Comparison of ENCODE assay signal across 24 cellular contexts in genomic region chrY:16887116-16887515, GRCh38.
DNase-seq lines count a peak whose midpoint lies in the region; ATAC-seq, FAIRE-seq and TF ChIP-seq lines count a peak whose summit lies in the region.
"Had no signal": no experiment of that assay in that cellular context is flagged by ENCODE, and none has a peak within 500 bp of the region (broad histone marks: within the 10 kb centered on the region; RNA-seq: fewer than 3 reads in every experiment).

No MANE protein-coding gene starts in this region.

- no peaks in the 10 kb centered on the region for H3K27me3 ChIP-seq in endothelial cell of umbilical vein (ENCODE audit: control insufficient read depth in 2 of 2, insufficient read depth in 2 of 2, low read length in 2 of 2)
- no peaks in the 10 kb centered on the region for H3K27me3 ChIP-seq in foreskin keratinocyte
- H3K27me3 ChIP-seq: BE2C; BLaER1 treated with 17β-estradiol and CSF1 and Interleukin-3, amounts not matched to agents 10 nM and 100 nM had no signal

- FAIRE-seq in endothelial cell of umbilical vein (lab: Jason Lieb, UNC), result no peak
- FAIRE-seq: A204.1, D721Med, GM12891, GM18507, H1 had no signal

- H3K4me3 ChIP-seq in endothelial cell of umbilical vein (replicated peaks in 1 of 3; ENCODE audit: insufficient read depth in 1 of 3, low read depth in 1 of 3, low read length in 3 of 3) (no peak overlapping the region), mucosa of descending colon (no peak overlapping the region)
- H3K4me3 ChIP-seq: BLaER1 treated with 17β-estradiol and CSF1 and Interleukin-3, amounts not matched to agents 10 nM and 100 nM; GM23248 had no signal

- TF ChIP-seq CTCF in endothelial cell of umbilical vein (IDR thresholded peaks at IDR 0.05; ENCODE audit: extremely low read depth in 1 of 2, insufficient read depth in 1 of 2, low read depth in 1 of 2, low read length in 2 of 2) (no peak), foreskin keratinocyte (conservative IDR thresholded peaks at IDR 0.05) (no peak), mucosa of descending colon (IDR thresholded peaks at IDR 0.05) (no peak)

- no peak overlapping the region for H3K9ac ChIP-seq in endothelial cell of umbilical vein (replicated peaks; ENCODE audit: extremely low read depth, insufficient read depth, low read length)
- H3K9ac ChIP-seq: BLaER1 treated with 17β-estradiol and CSF1 and Interleukin-3, amounts not matched to agents 10 nM and 100 nM; GM23248 had no signal

- no peak for TF ChIP-seq POLR2A in endothelial cell of umbilical vein (IDR thresholded peaks at IDR 0.05; ENCODE audit: low read depth, low read length)

- no peaks in the 10 kb centered on the region for H3K36me3 ChIP-seq in endothelial cell of umbilical vein (ENCODE audit: control insufficient read depth in 2 of 2, extremely low read depth in 1 of 2, insufficient read depth in 2 of 2, low read length in 2 of 2)
- H3K36me3 ChIP-seq in mucosa of descending colon (ENCODE audit: low read depth), result no peaks in the 10 kb centered on the region
- H3K36me3 ChIP-seq: BE2C; BLaER1 treated with 17β-estradiol and CSF1 and Interleukin-3, amounts not matched to agents 10 nM and 100 nM had no signal

- H4K20me1 ChIP-seq in endothelial cell of umbilical vein (replicated peaks; ENCODE audit: control insufficient read depth, extremely low read depth, insufficient read depth, low read length), result no peaks in the 10 kb centered on the region
- H4K20me1 ChIP-seq: BLaER1 treated with 17β-estradiol and CSF1 and Interleukin-3, amounts not matched to agents 10 nM and 100 nM had no signal

- intact Hi-C loops in endothelial cell of umbilical vein (cut with micrococcal nuclease) (no loop called here), mucosa of descending colon (cut with DNase I, micrococcal nuclease) (no loop called here)

- H3K4me1 ChIP-seq in endothelial cell of umbilical vein (ENCODE audit: control insufficient read depth, extremely low read depth, insufficient read depth, low read length) (no peaks in the 10 kb centered on the region), foreskin keratinocyte (no peaks in the 10 kb centered on the region), mucosa of descending colon (ENCODE audit: low read depth) (no peaks in the 10 kb centered on the region)
- H3K4me1 ChIP-seq: BE2C; BLaER1 treated with 17β-estradiol and CSF1 and Interleukin-3, amounts not matched to agents 10 nM and 100 nM had no signal

- POLR2A ChIA-PET in endothelial cell of umbilical vein (lab: Charles Lee), result no interaction called here

- in situ Hi-C loops in G401 (cut with HindIII; ENCODE audit: low sequenced_read_pairs), result no loop called here

- no peak overlapping the region for H2AFZ ChIP-seq in endothelial cell of umbilical vein (ENCODE audit: low read depth, low read length)
- H2AFZ ChIP-seq: GM23248 had no signal

- H3K9me1 ChIP-seq in endothelial cell of umbilical vein (replicated peaks; ENCODE audit: control insufficient read depth, extremely low read depth, insufficient read depth, low read length), result no peaks in the 10 kb centered on the region

- CTCF ChIA-PET in endothelial cell of umbilical vein (lab: Charles Lee), result no interaction called here

- H3K79me2 ChIP-seq in endothelial cell of umbilical vein (ENCODE audit: control insufficient read depth, insufficient read depth, low read length), result no peaks in the 10 kb centered on the region

- H3K9me3 ChIP-seq in endothelial cell of umbilical vein (replicated peaks; ENCODE audit: control insufficient read depth, insufficient read depth, low read length) (no peaks in the 10 kb centered on the region), mucosa of descending colon (no peaks in the 10 kb centered on the region)
- H3K9me3 ChIP-seq: BE2C; BLaER1 treated with 17β-estradiol and CSF1 and Interleukin-3, amounts not matched to agents 10 nM and 100 nM had no signal

- dilution Hi-C loops in endothelial cell of umbilical vein (cut with MboI; ENCODE audit: extremely low pct_ligation_motif_present, low sequenced_read_pairs), result no loop called here

- no peak overlapping the region for H3K4me2 ChIP-seq in endothelial cell of umbilical vein (ENCODE audit: insufficient read depth, low read length)
- H3K4me2 ChIP-seq: BLaER1 treated with 17β-estradiol and CSF1 and Interleukin-3, amounts not matched to agents 10 nM and 100 nM had no signal

- BruUV-seq in endothelial cell of umbilical vein (replicated peaks; lab: Mats Ljungman, UMichigan), result no TSS peak

- H3K27ac ChIP-seq in endothelial cell of umbilical vein (ENCODE audit: insufficient read depth, low read depth, low read length), result no peak overlapping the region
- no peak overlapping the region for H3K27ac ChIP-seq in foreskin keratinocyte
- H3K27ac ChIP-seq: 22Rv1; BLaER1 treated with 17β-estradiol and CSF1 and Interleukin-3, amounts not matched to agents 10 nM and 100 nM; GM23248 had no signal

- ATAC-seq in foreskin keratinocyte (no peak), GM21619 (IDR thresholded peaks at IDR 0.05; ENCODE audit: unreplicated experiment) (no peak), mucosa of descending colon (no peak)

- DNase-seq in HUDEP-2 (lab: John Stamatoyannopoulos, UW; ENCODE audit: unreplicated experiment in 76 of 76) (peak in 62 of 76 experiments; percentile 0 to 76 (median 19)), endothelial cell of umbilical vein (ENCODE audit: low read depth, low spot score) (peak; percentile 10), foreskin keratinocyte (peak; percentile 24 to 35), G401 (ENCODE audit: low spot score) (no peak), mucosa of descending colon (no peak)
- DNase-seq: AML-193; BE2C; CD4-positive, alpha-beta T cell; CD8-positive, alpha-beta memory T cell; DMS 273 treated with DMSO at 0.1 percent for 48 hours; DMS79; EL; GF-D8; GM23248; H7; HCEC 1CT had no signal

TF ChIP-seq in endothelial cell of umbilical vein, 7 proteins besides CTCF, POLR2A, EP300 and RAD21:
- TF ChIP-seq MAX (IDR thresholded peaks at IDR 0.05; ENCODE audit: insufficient read depth, insufficient read length) (no peak), JUN (IDR thresholded peaks at IDR 0.05; ENCODE audit: borderline replicate concordance, insufficient read depth, insufficient read length, low read depth) (no peak), GATA2 (IDR thresholded peaks at IDR 0.05; ENCODE audit: insufficient read depth, insufficient read length, low read depth, low read length) (no peak), EZH2 (IDR thresholded peaks at IDR 0.05; ENCODE audit: borderline replicate concordance, low read depth, low read length, severe bottlenecking) (no peak), POLR2AphosphoS5 (IDR thresholded peaks at IDR 0.05; ENCODE audit: insufficient read depth, low read depth, low read length) (no peak), FOS (IDR thresholded peaks at IDR 0.05; ENCODE audit: borderline replicate concordance, insufficient read depth, low read length) (no peak), MYC (IDR thresholded peaks at IDR 0.05; ENCODE audit: low read depth, low read length) (no peak)

Comparison
In these comparisons a context has a peak if more than half of its experiments do, and no peak if none do; other contexts are left out.
1. DNase-seq: peak in HUDEP-2 (62 of 76), endothelial cell of umbilical vein (single experiment) and foreskin keratinocyte (2 of 2); none in G401 (single experiment) and mucosa of descending colon (0 of 3).